In the genomic region with DNA sequence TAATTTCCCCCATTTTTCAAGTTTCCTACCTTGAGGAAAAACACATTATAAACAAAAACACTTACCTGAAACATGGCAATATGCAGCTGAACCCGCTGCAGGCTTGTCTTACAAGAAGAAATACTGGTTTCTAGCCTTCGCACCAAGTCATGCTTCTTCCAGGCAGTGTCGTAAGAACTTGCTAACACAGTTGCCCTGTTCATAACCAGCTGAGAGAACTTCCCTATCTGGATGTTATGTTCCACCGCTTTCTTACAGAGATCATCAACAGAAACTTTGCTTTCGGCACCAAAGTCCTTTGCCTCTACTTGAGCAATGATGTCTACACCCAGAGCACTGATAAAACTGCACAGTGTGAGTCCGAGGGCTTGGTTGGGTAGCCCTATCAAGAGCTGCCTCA, we compare ENCODE assay signal across 28 cellular contexts.
"Had no signal": no experiment of that assay in that cellular context is flagged by ENCODE, and none has a peak within 500 bp of the region (broad histone marks: within the 10 kb centered on the region; RNA-seq: fewer than 3 reads in every experiment).

No MANE protein-coding gene starts in this region.

- H3K9me3 Mint-ChIP-seq: activated naive CD4-positive, alpha-beta T cell treated with anti-CD3 and anti-CD28 coated beads for 36 hours; activated naive CD8-positive, alpha-beta T cell treated with anti-CD3 and anti-CD28 coated beads, Interleukin-2, amount 10 ng/mL, durations not matched to agents 7 days and 5 days; activated T-helper 1 cell treated with anti-CD3 and anti-CD28 coated beads, Interleukin-12 subunit alpha, Interleukin-12 subunit beta, Interleukin-2, Interleukin-4 antibody, amounts not matched to agents 30 ng/mL and 10 ng/mL and 1 ng/mL, durations not matched to agents 14 hours and 24 hours and 36 hours; natural killer cell treated with Interleukin-12 subunit alpha and Interleukin-12 subunit beta and Interleukin-15 and Interleukin-18, amount 100 ng/mL, for 72 hours; stimulated activated effector memory CD8-positive, alpha-beta T cell treated with anti-CD3 and anti-CD28 coated beads, Interleukin-12 subunit alpha, Interleukin-12 subunit beta, amount 100 ng/mL, for 72 hours; stimulated activated naive CD8-positive, alpha-beta T cell treated with anti-CD3 and anti-CD28 coated beads, Interleukin-15, Interleukin-2, amounts not matched to agents 100 ng/mL and 50 ng/mL, for 24 hours; T-helper 2 cell treated with Interferon-gamma antibody and Interleukin-4, amounts not matched to agents 5 μg/mL and 100 μg/mL, for 36 hours had no signal

- H3K4me1 ChIP-seq: sigmoid colon, upper lobe of left lung had no signal

- H3K36me3 ChIP-seq: ovary had no signal

- H3K27me3 Mint-ChIP-seq: activated naive CD8-positive, alpha-beta T cell treated with anti-CD3 and anti-CD28 coated beads, Interleukin-2, amount 10 ng/mL, durations not matched to agents 7 days and 5 days; natural killer cell treated with Interleukin-12 subunit alpha and Interleukin-12 subunit beta and Interleukin-15 and Interleukin-18, amount 100 ng/mL, for 72 hours; progenitor cell of endocrine pancreas; stimulated activated naive CD8-positive, alpha-beta T cell treated with anti-CD3 and anti-CD28 coated beads, Interleukin-15, Interleukin-2, amounts not matched to agents 100 ng/mL and 50 ng/mL, for 24 hours had no signal

- H3K27ac ChIP-seq: brain microvascular endothelial cell, coronary artery, dorsolateral prefrontal cortex, ovary, sigmoid colon, upper lobe of left lung had no signal

- H3K27ac Mint-ChIP-seq: activated naive CD4-positive, alpha-beta T cell treated with anti-CD3 and anti-CD28 coated beads for 36 hours; activated naive CD8-positive, alpha-beta T cell treated with anti-CD3 and anti-CD28 coated beads, Interleukin-2, amount 10 ng/mL, durations not matched to agents 7 days and 5 days; activated T-helper 1 cell treated with anti-CD3 and anti-CD28 coated beads, Interleukin-12 subunit alpha, Interleukin-12 subunit beta, Interleukin-2, Interleukin-4 antibody, amounts not matched to agents 30 ng/mL and 10 ng/mL and 1 ng/mL, durations not matched to agents 14 hours and 24 hours and 36 hours; progenitor cell of endocrine pancreas; T-helper 2 cell treated with Interferon-gamma antibody and Interleukin-4, amounts not matched to agents 5 μg/mL and 100 μg/mL, for 36 hours had no signal

- H3K4me3 Mint-ChIP-seq: activated naive CD4-positive, alpha-beta T cell treated with anti-CD3 and anti-CD28 coated beads for 36 hours; activated naive CD8-positive, alpha-beta T cell treated with anti-CD3 and anti-CD28 coated beads, Interleukin-2, amount 10 ng/mL, durations not matched to agents 7 days and 5 days; activated T-helper 1 cell treated with anti-CD3 and anti-CD28 coated beads, Interleukin-12 subunit alpha, Interleukin-12 subunit beta, Interleukin-2, Interleukin-4 antibody, amounts not matched to agents 30 ng/mL and 10 ng/mL and 1 ng/mL, durations not matched to agents 14 hours and 24 hours and 36 hours; natural killer cell treated with Interleukin-12 subunit alpha and Interleukin-12 subunit beta and Interleukin-15 and Interleukin-18, amount 100 ng/mL, for 72 hours; stimulated activated effector memory CD8-positive, alpha-beta T cell treated with anti-CD3 and anti-CD28 coated beads, Interleukin-12 subunit alpha, Interleukin-12 subunit beta, amount 100 ng/mL, for 72 hours; stimulated activated naive CD8-positive, alpha-beta T cell treated with anti-CD3 and anti-CD28 coated beads, Interleukin-15, Interleukin-2, amounts not matched to agents 100 ng/mL and 50 ng/mL, for 24 hours; T-helper 2 cell treated with Interferon-gamma antibody and Interleukin-4, amounts not matched to agents 5 μg/mL and 100 μg/mL, for 36 hours had no signal

- ATAC-seq: left cardiac atrium; left ventricle myocardium superior; mucosa of descending colon; natural killer cell treated with Interleukin-12 subunit alpha and Interleukin-12 subunit beta and Interleukin-15 and Interleukin-18, amount 100 ng/mL, for 72 hours; stimulated activated effector memory CD8-positive, alpha-beta T cell treated with anti-CD3 and anti-CD28 coated beads, Interleukin-12 subunit alpha, Interleukin-12 subunit beta, amount 100 ng/mL, for 72 hours had no signal

- H3K27me3 ChIP-seq: brain microvascular endothelial cell, dorsolateral prefrontal cortex, ovary, sigmoid colon, upper lobe of left lung had no signal

- DNase-seq: activated CD4-positive, CD25-positive, alpha-beta regulatory T cell; activated effector memory CD4-positive, alpha-beta T cell treated with anti-CD3 and anti-CD28 coated beads, Interleukin-2, amount 50 U/mL, for 16 hours; activated naive CD4-positive, alpha-beta T cell treated with anti-CD3 and anti-CD28 coated beads for 36 hours; activated naive CD8-positive, alpha-beta T cell treated with anti-CD3 and anti-CD28 coated beads, Interleukin-2, amount 10 ng/mL, durations not matched to agents 7 days and 5 days; activated T-cell treated with anti-CD3 and anti-CD28 coated beads for 4 hours; amniotic stem cell; brain microvascular endothelial cell; dorsolateral prefrontal cortex; effector memory CD4-positive, alpha-beta T cell; foreskin fibroblast; head of caudate nucleus; hippocampal formation; left cardiac atrium; left ventricle myocardium superior; mucosa of descending colon; ovary; sigmoid colon; small intestine; stimulated activated CD4-positive, alpha-beta T cell treated with anti-CD3 and anti-CD28 coated beads, Interleukin-4, amount 100 ng/mL, for 24 hours; T-helper 1 cell; upper lobe of left lung had no signal

- H3K4me3 ChIP-seq: coronary artery, dorsolateral prefrontal cortex, mucosa of descending colon, ovary, sigmoid colon, upper lobe of left lung had no signal

- H3K9me3 ChIP-seq: mucosa of descending colon, ovary, sigmoid colon, upper lobe of left lung had no signal
